17 cellular contexts compared by ENCODE assay signal in genomic region chr3:43692971-43693370, GRCh38. TPM values are rescaled to one million over a fixed set of nuclear protein-coding genes. Genes with fewer than 3 reads are reported as not detected.
DNase-seq lines count a peak whose midpoint lies in the region; ATAC-seq, FAIRE-seq and TF ChIP-seq lines count a peak whose summit lies in the region.
"Had no signal": no experiment of that assay in that cellular context is flagged by ENCODE, and none has a peak within 500 bp of the region (broad histone marks: within the 10 kb centered on the region; RNA-seq: fewer than 3 reads in every experiment).

No MANE protein-coding gene starts in this region.

- TF ChIP-seq POLR2A in K562 (conservative IDR thresholded peaks at IDR 0.05) (no peak), adrenal gland (IDR thresholded peaks at IDR 0.05) (no peak)

- no peak for TF ChIP-seq CTCF in GM23338 (conservative IDR thresholded peaks at IDR 0.05; ENCODE audit: low read depth in 2 of 2)
- TF ChIP-seq CTCF in K562 (IDR thresholded peaks at IDR 0.05 in 2 of 3, conservative IDR thresholded peaks at IDR 0.05 in 1 of 3; ENCODE audit: insufficient read depth in 2 of 3, low read depth in 1 of 3, low read length in 3 of 3): no peak
- no peak for TF ChIP-seq CTCF in adrenal gland (IDR thresholded peaks at IDR 0.05)

- DNase-seq in GM23338 (ENCODE audit: low spot score) (no peak), K562 (ENCODE audit: extremely low read depth in 1 of 4, low spot score in 3 of 4) (peak in 1 of 4 experiments; percentile 25), inferior parietal cortex (ENCODE audit: extremely low spot score) (no peak), adrenal gland (no peak), RKO (ENCODE audit: low spot score) (no peak), NCI-H1048 (lab: John Stamatoyannopoulos, UW) (no peak)
- DNase-seq in natural killer cell treated with Interleukin-12 subunit alpha and Interleukin-12 subunit beta and Interleukin-15 and Interleukin-18, amount 100 ng/mL, for 72 hours (ENCODE audit: low spot score): no peak
- DNase-seq: activated CD4-positive, CD25-positive, alpha-beta regulatory T cell treated with anti-CD3 and anti-CD28 coated beads, Interleukin-2, amount 50 U/mL, for 72 hours; activated effector memory CD4-positive, alpha-beta T cell treated with anti-CD3 and anti-CD28 coated beads, Interleukin-2, amount 50 U/mL, for 16 hours; C1 segment of cervical spinal cord; GDM1; NCI-H187 treated with DMSO at 0.1 percent for 48 hours; stimulated activated CD4-positive, alpha-beta T cell treated with anti-CD3 and anti-CD28 coated beads, Interleukin-2, amount 100 ng/mL, for 48 hours; stimulated activated naive CD4-positive, alpha-beta T cell; SW 1271 had no signal

- H3K9me1 ChIP-seq in K562 (ENCODE audit: control insufficient read depth, insufficient read depth, low read length): no peaks in the 10 kb centered on the region

- H3K4me3 ChIP-seq in ACC112 (ENCODE audit: low read depth, low read length) (0 out of 2 replicates have a peak overlapping the region, but pooled peaks have one; percentile 91), GM23338 (peak overlapping the region; percentile 66; the same call in 1 of the 2 replicates), K562 (peak overlapping the region; percentile 80), adrenal gland (no peak overlapping the region)
- H3K4me3 ChIP-seq: cardiac muscle cell had no signal

- no peaks in the 10 kb centered on the region for H3K27me3 ChIP-seq in ACC112 (ENCODE audit: insufficient read depth, low read length)
- H3K27me3 ChIP-seq in GM23338 (ENCODE audit: insufficient read depth): no peaks in the 10 kb centered on the region
- no peaks in the 10 kb centered on the region for H3K27me3 ChIP-seq in K562 (ENCODE audit: control insufficient read depth in 2 of 2, insufficient read depth in 2 of 2, low read length in 2 of 2)
- no peaks in the 10 kb centered on the region for H3K27me3 ChIP-seq in adrenal gland
- H3K27me3 ChIP-seq: cardiac muscle cell had no signal

- H3K4me1 Mint-ChIP-seq in GM23338: peaks cover 48% of the 10 kb centered on the region
- H3K4me1 Mint-ChIP-seq in natural killer cell treated with Interleukin-12 subunit alpha and Interleukin-12 subunit beta and Interleukin-15 and Interleukin-18, amount 100 ng/mL, for 72 hours (ENCODE audit: low read depth in 2 of 2): peaks cover 50 to 57% of the 10 kb centered on the region in 2 donors

- TF ChIP-seq EP300 in K562 (IDR thresholded peaks at IDR 0.05; ENCODE audit: low read length): no peak

- no peaks in the 10 kb centered on the region for H3K9me3 Mint-ChIP-seq in GM23338
- H3K9me3 Mint-ChIP-seq in natural killer cell treated with Interleukin-12 subunit alpha and Interleukin-12 subunit beta and Interleukin-15 and Interleukin-18, amount 100 ng/mL, for 72 hours: no peaks in the 10 kb centered on the region

- CTCF ChIA-PET in K562 (lab: Yijun Ruan, JAX; ENCODE audit: low intra/inter-chr PET ratio): no interaction called here

- H3K9me2 ChIP-seq in GM23338 (ENCODE audit: insufficient read depth): no peaks in the 10 kb centered on the region

- TF ChIP-seq RAD21 in K562 (CRISPR knock-in tag; conservative IDR thresholded peaks at IDR 0.05 in 1 of 2, IDR thresholded peaks at IDR 0.05 in 1 of 2): no peak

- H3K27ac Mint-ChIP-seq in GM23338: no peak overlapping the region
- peak overlapping the region in 1 of 2 donors; percentile 91 for H3K27ac Mint-ChIP-seq in natural killer cell treated with Interleukin-12 subunit alpha and Interleukin-12 subunit beta and Interleukin-15 and Interleukin-18, amount 100 ng/mL, for 72 hours

- ATAC-seq in GM23338: no peak
- ATAC-seq in K562: no peak
- no peak for ATAC-seq in natural killer cell treated with Interleukin-12 subunit alpha and Interleukin-12 subunit beta and Interleukin-15 and Interleukin-18, amount 100 ng/mL, for 72 hours

- FAIRE-seq in K562 (lab: Jason Lieb, UNC): no peak

- H3K27me3 Mint-ChIP-seq in GM23338 (ENCODE audit: insufficient read depth, low read depth, poor library complexity): peaks cover 5% of the 10 kb centered on the region
- H3K27me3 Mint-ChIP-seq in natural killer cell treated with Interleukin-12 subunit alpha and Interleukin-12 subunit beta and Interleukin-15 and Interleukin-18, amount 100 ng/mL, for 72 hours: no peaks in the 10 kb centered on the region

- BruUV-seq in K562 (replicated peaks; lab: Mats Ljungman, UMichigan): no TSS peak

- H3K9me3 ChIP-seq in K562 (replicated peaks; ENCODE audit: control insufficient read depth, insufficient read depth, low read depth, low read length): no peaks in the 10 kb centered on the region
- H3K9me3 ChIP-seq in adrenal gland (replicated peaks in 1 of 3): no peaks in the 10 kb centered on the region

- POLR2A ChIA-PET in K562 (lab: Yijun Ruan, JAX): interaction anchor here (0.5 to 2.7 kb wide), 14 partner anchors 8 to 423 kb away, joined by 3 to 21 read pairs (median 4); partner anchors contain the start of gene ANO10

- H3K36me3 ChIP-seq in ACC112 (ENCODE audit: insufficient read depth, low read length) (no peaks in the 10 kb centered on the region), GM23338 (ENCODE audit: insufficient read depth) (no peaks in the 10 kb centered on the region), K562 (ENCODE audit: control insufficient read depth, insufficient read depth, low read length) (peaks cover 16% of the 10 kb centered on the region), adrenal gland (replicated peaks in 1 of 2) (no peaks in the 10 kb centered on the region)
- H3K36me3 ChIP-seq: cardiac muscle cell had no signal

- no peak overlapping the region for H3K27ac ChIP-seq in ACC112 (ENCODE audit: low read depth, low read length)
- H3K27ac ChIP-seq in GM23338 (ENCODE audit: low read depth): 0 out of 2 replicates have a peak overlapping the region, but pooled peaks have one; percentile 14
- H3K27ac ChIP-seq in K562 (ENCODE audit: extremely low read depth, low read depth, low read length): peak overlapping the region; percentile 91
- peak overlapping the region in 1 of 5 donors; percentile 5 for H3K27ac ChIP-seq in adrenal gland
- H3K27ac ChIP-seq: cardiac muscle cell had no signal

- in situ Hi-C loops in K562 (cut with MboI): no loop called here

- H2AFZ ChIP-seq in ACC112 (ENCODE audit: low read length, unreplicated experiment) (no peak overlapping the region), GM23338 (no peak overlapping the region), K562 (ENCODE audit: low read depth, low read length) (no peak overlapping the region)

- H3K4me1 ChIP-seq in ACC112 (ENCODE audit: control insufficient read depth, insufficient read depth, low read length, unreplicated experiment): peaks cover 53% of the 10 kb centered on the region
- peaks cover 49% of the 10 kb centered on the region for H3K4me1 ChIP-seq in GM23338 (ENCODE audit: insufficient read depth)
- peaks cover 31 to 57% of the 10 kb centered on the region in 2 experiments for H3K4me1 ChIP-seq in K562 (replicated peaks in 1 of 2; ENCODE audit: control insufficient read depth in 2 of 2, insufficient read depth in 2 of 2, low read length in 2 of 2)
- peaks cover 12 to 41% of the 10 kb centered on the region in 2 donors for H3K4me1 ChIP-seq in adrenal gland (replicated peaks in 1 of 2)

- peaks cover 3% of the 10 kb centered on the region; the same call in 1 of the 3 replicates for H3K36me3 Mint-ChIP-seq in GM23338 (ENCODE audit: low read depth)
- H3K36me3 Mint-ChIP-seq in natural killer cell treated with Interleukin-12 subunit alpha and Interleukin-12 subunit beta and Interleukin-15 and Interleukin-18, amount 100 ng/mL, for 72 hours: peaks cover 7% of the 10 kb centered on the region

- peak overlapping the region; percentile 35 for H3K4me3 Mint-ChIP-seq in GM23338
- peak overlapping the region; percentile 97 for H3K4me3 Mint-ChIP-seq in natural killer cell treated with Interleukin-12 subunit alpha and Interleukin-12 subunit beta and Interleukin-15 and Interleukin-18, amount 100 ng/mL, for 72 hours

- H3K79me2 ChIP-seq in ACC112 (ENCODE audit: control insufficient read depth, insufficient read depth, low read length, unreplicated experiment) (peaks cover 58% of the 10 kb centered on the region), GM23338 (replicated peaks; ENCODE audit: insufficient read depth) (peaks cover 60% of the 10 kb centered on the region), K562 (ENCODE audit: control insufficient read depth, insufficient read depth, low read length) (peaks cover 95% of the 10 kb centered on the region)

- 0 out of 2 replicates have a peak, but pooled peaks cover 9% of the 10 kb centered on the region for H3F3A ChIP-seq in GM23338 (replicated peaks; ENCODE audit: low read depth)

- peak overlapping the region; percentile 86 for H3K4me2 ChIP-seq in GM23338
- peak overlapping the region; percentile 95 for H3K4me2 ChIP-seq in K562 (ENCODE audit: insufficient read depth, low read length)

- peak overlapping the region; percentile 57 to 83; a peak in 3 of 4 replicates for H3K9ac ChIP-seq in K562 (ENCODE audit: insufficient read depth in 1 of 2, low read depth in 2 of 2, low read length in 2 of 2)

- H4K20me1 ChIP-seq in GM23338 (replicated peaks; ENCODE audit: insufficient read depth) (no peaks in the 10 kb centered on the region), K562 (replicated peaks; ENCODE audit: control insufficient read depth, insufficient read depth, low read length) (peaks cover 15% of the 10 kb centered on the region; the same call in 1 of the 2 replicates)

- WGBS in K562 (ENCODE audit: insufficient coverage, low coverage, missing lambda C conversion rate): 5% methylated on average over 2 of the region's 2 CpGs
- WGBS in adrenal gland, 4 donors: 58 to 66% (median 61%) methylated on average over 2 of the region's 2 CpGs

- intact Hi-C loops in K562 (cut with micrococcal nuclease) (loop anchor here (1.0 kb wide), 1 partner anchor 149 kb away; no protein-coding TSS in a partner anchor), adrenal gland (cut with DNase I) (loop anchor here in 1 of 2 donors (10.0 kb wide), 1 partner anchor 68 kb away; the partner anchor contains the start of gene ANO10)

RNA-seq across cellular contexts. Expression of gene ABHD5, which starts 2.2 kb away (rescaled TPM):
- 12.1 and 12.7 TPM in 2 replicates for total RNA-seq in GM23338 (2014; rRNA removed; shearing (Covaris generic))
- polyA plus RNA-seq in GM23338 (2016; fragmentation: Nextera tagmentation; extraction: Ambion mirVana): 11.5 and 12.3 TPM in 2 replicates
- total RNA-seq in K562 (2011; cell fraction: chromatin; rRNA removed; ENCODE audit: low replicate concordance): 63.4 and 187 TPM in 2 replicates
- 28.0 and 52.1 TPM in 2 replicates for total RNA-seq in K562 (2011; cell fraction: nucleolus; rRNA removed)
- 79.9 and 117 TPM in 2 replicates for total RNA-seq in K562 (2011; cell fraction: nucleoplasm; rRNA removed)
- total RNA-seq in K562 (2014; rRNA removed): 27.8 and 33.4 TPM in 2 replicates
- 58.9 and 61.4 TPM in 2 replicates for total RNA-seq in K562 (2014; rRNA removed; fragmentation: Illumina TruSeq; extraction: Trizol)
- total RNA-seq in K562 (2015; rRNA removed; fragmentation: Illumina TruSeq; extraction: Trizol): 49.1 and 50.4 TPM in 2 replicates
- total RNA-seq in K562 (2021): 39.9 and 40.7 TPM in 2 replicates
- 53.9 and 58.8 TPM in 2 replicates for polyA plus RNA-seq in K562 (2011; rRNA removed)
- polyA plus RNA-seq in K562 (2011; cell fraction: cytosol; rRNA removed): 23.6 and 36.2 TPM in 2 replicates
- polyA plus RNA-seq in K562 (2011; cell fraction: nucleus; rRNA removed): 34.3 and 51.7 TPM in 2 replicates
- polyA plus RNA-seq in K562 (2012): 33.9 and 40.6 TPM in 2 replicates
- polyA plus RNA-seq in K562 (2014; fragmentation: Illumina TruSeq; extraction: Trizol): 55.0 and 61.7 TPM in 2 replicates
- polyA plus RNA-seq in K562 (2014; fragmentation: Nextera tagmentation; extraction: Ambion mirVana): 10 to 100 TPM; 31.9 to 35.0 TPM
- 37.5 and 38.1 TPM in 2 replicates for polyA plus RNA-seq in K562 (2014; rRNA removed)
- polyA minus RNA-seq in K562 (2011; rRNA and poly(A)+ RNA removed): 62.2 and 80.3 TPM in 2 replicates
- 18.8 and 25.4 TPM in 2 replicates for polyA minus RNA-seq in K562 (2011; cell fraction: cytosol; rRNA and poly(A)+ RNA removed)
- polyA minus RNA-seq in K562 (2011; cell fraction: nucleus; rRNA and poly(A)+ RNA removed): 36.4 and 64.4 TPM in 2 replicates
- 10 to 100 TPM; 28.6 to 48.5 TPM for total RNA-seq in natural killer cell treated with Interleukin-12 subunit alpha and Interleukin-12 subunit beta and Interleukin-15 and Interleukin-18, amount 100 ng/mL, for 72 hours
- total RNA-seq in adrenal gland: 10 to 100 TPM; 18.4 to 43.4 (median 22.2) TPM
- polyA plus RNA-seq in adrenal gland: 10 to 100 TPM in 2 of 3 donors, 1 to 10 TPM in 1; 6.1 to 22.1 (median 15.6) TPM

Comparison
In these comparisons a context has a peak if more than half of its experiments do, and no peak if none do; other contexts are left out.
1. H3K4me3 ChIP-seq: peak in ACC112 (single experiment), GM23338 (single experiment) and K562 (single experiment); none in adrenal gland (0 of 4).